Comparison of ENCODE assay signal across 17 cellular contexts in the genomic region with DNA sequence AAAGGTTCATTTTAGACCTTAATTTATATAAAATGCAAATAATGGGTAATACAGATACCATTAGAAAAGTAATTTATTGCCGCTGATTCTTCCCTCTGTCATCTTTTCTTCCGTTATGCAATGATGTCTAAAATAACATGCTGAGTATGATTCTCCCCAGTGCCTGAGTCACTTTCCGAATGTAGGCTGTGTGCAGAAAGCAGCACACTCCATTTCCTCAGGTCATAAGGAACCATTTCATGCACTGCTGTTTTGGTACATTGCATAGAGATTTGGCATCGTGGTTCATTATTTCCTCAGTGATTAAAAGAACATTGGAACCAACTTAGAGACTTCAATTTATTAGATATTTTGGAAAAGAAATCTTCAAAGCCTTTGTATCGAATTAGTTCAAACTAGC.
DNase-seq lines count a peak whose midpoint lies in the region; ATAC-seq and TF ChIP-seq lines count a peak whose summit lies in the region.
"Had no signal": no experiment of that assay in that cellular context is flagged by ENCODE, and none has a peak within 500 bp of the region (broad histone marks: within the 10 kb centered on the region; RNA-seq: fewer than 3 reads in every experiment).

No MANE protein-coding gene starts in this region.

- H3K27me3 Mint-ChIP-seq in MCF 10A (ENCODE audit: insufficient read depth, unreplicated experiment), result no peaks in the 10 kb centered on the region
- H3K27me3 Mint-ChIP-seq: activated naive CD4-positive, alpha-beta T cell treated with anti-CD3 and anti-CD28 coated beads, Interleukin-2, amount 10 ng/mL, durations not matched to agents 7 days and 5 days; naive thymus-derived CD8-positive, alpha-beta T cell had no signal

- H3K36me3 ChIP-seq in breast epithelium, result no peaks in the 10 kb centered on the region
- peaks cover 4% of the 10 kb centered on the region for H3K36me3 ChIP-seq in brain microvascular endothelial cell (replicated peaks)
- H3K36me3 ChIP-seq in PC-9 (ENCODE audit: low read depth), result no peaks in the 10 kb centered on the region
- H3K36me3 ChIP-seq: tibial artery had no signal

- no peaks in the 10 kb centered on the region for H3K79me2 ChIP-seq in PC-9 (ENCODE audit: low read depth)

- no peaks in the 10 kb centered on the region for H3K27me3 ChIP-seq in breast epithelium
- no peaks in the 10 kb centered on the region for H3K27me3 ChIP-seq in brain microvascular endothelial cell (replicated peaks)
- no peaks in the 10 kb centered on the region for H3K27me3 ChIP-seq in PC-9 (ENCODE audit: insufficient read depth, low read depth)
- H3K27me3 ChIP-seq: tibial artery had no signal

- TF ChIP-seq CTCF in MCF 10A (IDR thresholded peaks at IDR 0.05; ENCODE audit: unreplicated experiment) (no peak), breast epithelium (IDR thresholded peaks at IDR 0.05) (no peak), brain microvascular endothelial cell (IDR thresholded peaks at IDR 0.05; ENCODE audit: low read depth, low read length, missing control alignments) (no peak), PC-9 (conservative IDR thresholded peaks at IDR 0.05) (no peak)

- BruUV-seq in MCF 10A (replicated peaks; lab: Mats Ljungman, UMichigan) (no TSS peak), PC-9 (replicated peaks; lab: Mats Ljungman, UMichigan) (no TSS peak)

- peak; percentile 55 to 57 for ATAC-seq in left cardiac atrium
- ATAC-seq in stimulated activated effector memory CD8-positive, alpha-beta T cell treated with anti-CD3 and anti-CD28 coated beads, Interleukin-12 subunit alpha, Interleukin-12 subunit beta, amount 100 ng/mL, for 72 hours, result no peak
- no peak for ATAC-seq in stimulated activated naive CD8-positive, alpha-beta T cell treated with anti-CD3 and anti-CD28 coated beads, Interleukin-15, Interleukin-2, amounts not matched to agents 100 U/mL and 50 U/mL, for 24 hours
- ATAC-seq: naive thymus-derived CD8-positive, alpha-beta T cell had no signal

- no peaks in the 10 kb centered on the region for H3K9me2 ChIP-seq in PC-9 (ENCODE audit: insufficient read depth)

- POLR2A ChIA-PET in MCF 10A (lab: Yijun Ruan, JAX), result no interaction called here
- POLR2A ChIA-PET in PC-9 (lab: Charles Lee; ENCODE audit: unreplicated experiment), result no interaction called here

- H3K27ac Mint-ChIP-seq in MCF 10A (ENCODE audit: low read depth, unreplicated experiment), result no peak overlapping the region
- no peak overlapping the region for H3K27ac Mint-ChIP-seq in stimulated activated effector memory CD8-positive, alpha-beta T cell treated with anti-CD3 and anti-CD28 coated beads, Interleukin-12 subunit alpha, Interleukin-12 subunit beta, amount 100 ng/mL, for 72 hours
- H3K27ac Mint-ChIP-seq: activated naive CD4-positive, alpha-beta T cell treated with anti-CD3 and anti-CD28 coated beads, Interleukin-2, amount 10 ng/mL, durations not matched to agents 7 days and 5 days; naive thymus-derived CD8-positive, alpha-beta T cell had no signal

- H3K36me3 Mint-ChIP-seq in MCF 10A (ENCODE audit: insufficient read depth, unreplicated experiment), result peaks cover 1% of the 10 kb centered on the region
- H3K36me3 Mint-ChIP-seq in stimulated activated effector memory CD8-positive, alpha-beta T cell treated with anti-CD3 and anti-CD28 coated beads, Interleukin-12 subunit alpha, Interleukin-12 subunit beta, amount 100 ng/mL, for 72 hours, result no peaks in the 10 kb centered on the region
- H3K36me3 Mint-ChIP-seq: activated naive CD4-positive, alpha-beta T cell treated with anti-CD3 and anti-CD28 coated beads, Interleukin-2, amount 10 ng/mL, durations not matched to agents 7 days and 5 days; naive thymus-derived CD8-positive, alpha-beta T cell had no signal

- intact Hi-C loops in MCF 10A (cut with micrococcal nuclease), result no loop called here
- intact Hi-C loops in breast epithelium (cut with DNase I; ENCODE audit: low total_unique reads), result no loop called here
- intact Hi-C loops in left cardiac atrium (cut with DNase I), result no loop called here
- intact Hi-C loops in PC-9 (cut with micrococcal nuclease; ENCODE audit: unreplicated experiment), result no loop called here

- H3K4me3 Mint-ChIP-seq in MCF 10A (ENCODE audit: unreplicated experiment), result no peak overlapping the region
- H3K4me3 Mint-ChIP-seq in stimulated activated effector memory CD8-positive, alpha-beta T cell treated with anti-CD3 and anti-CD28 coated beads, Interleukin-12 subunit alpha, Interleukin-12 subunit beta, amount 100 ng/mL, for 72 hours, result no peak overlapping the region
- H3K4me3 Mint-ChIP-seq: activated naive CD4-positive, alpha-beta T cell treated with anti-CD3 and anti-CD28 coated beads, Interleukin-2, amount 10 ng/mL, durations not matched to agents 7 days and 5 days; naive thymus-derived CD8-positive, alpha-beta T cell had no signal

- peaks cover 5% of the 10 kb centered on the region for H3K4me1 Mint-ChIP-seq in MCF 10A (ENCODE audit: insufficient read depth, unreplicated experiment)
- H3K4me1 Mint-ChIP-seq in stimulated activated effector memory CD8-positive, alpha-beta T cell treated with anti-CD3 and anti-CD28 coated beads, Interleukin-12 subunit alpha, Interleukin-12 subunit beta, amount 100 ng/mL, for 72 hours, result no peaks in the 10 kb centered on the region
- H3K4me1 Mint-ChIP-seq: activated naive CD4-positive, alpha-beta T cell treated with anti-CD3 and anti-CD28 coated beads, Interleukin-2, amount 10 ng/mL, durations not matched to agents 7 days and 5 days; naive thymus-derived CD8-positive, alpha-beta T cell had no signal

- H3K27ac ChIP-seq in breast epithelium (no peak overlapping the region), brain microvascular endothelial cell (peak overlapping the region; percentile 2), PC-9 (no peak overlapping the region)
- H3K27ac ChIP-seq: tibial artery had no signal

- peak; percentile 61 for DNase-seq in MCF 10A (ENCODE audit: unreplicated experiment)
- DNase-seq in breast epithelium (ENCODE audit: low spot score in 2 of 2), result no peak
- DNase-seq in brain microvascular endothelial cell, result peak; percentile 71
- DNase-seq in left cardiac atrium, result no peak
- peak; percentile 73 for DNase-seq in stromal cell of bone marrow (ENCODE audit: low read depth)
- DNase-seq in PC-9, result no peak
- DNase-seq in stimulated activated effector memory CD8-positive, alpha-beta T cell treated with anti-CD3 and anti-CD28 coated beads, Interleukin-12 subunit alpha, Interleukin-12 subunit beta, amount 100 ng/mL, for 72 hours (ENCODE audit: low spot score in 2 of 2), result no peak
- DNase-seq in stimulated activated naive CD8-positive, alpha-beta T cell treated with anti-CD3 and anti-CD28 coated beads, Interleukin-15, Interleukin-2, amounts not matched to agents 100 U/mL and 50 U/mL, for 24 hours, result no peak
- DNase-seq: 8988T; activated naive CD4-positive, alpha-beta T cell treated with anti-CD3 and anti-CD28 coated beads, Interleukin-2, amount 10 ng/mL, durations not matched to agents 7 days and 5 days; cortex of kidney; naive thymus-derived CD8-positive, alpha-beta T cell; NCI-H1694; NCI-H69; SHP77 treated with DMSO at 0.1 percent for 48 hours; tibial artery had no signal

- H3K4me3 ChIP-seq in breast epithelium (no peak overlapping the region), brain microvascular endothelial cell (ENCODE audit: low read depth, low read length) (no peak overlapping the region), PC-9 (no peak overlapping the region)
- H3K4me3 ChIP-seq: smooth muscle cell, tibial artery had no signal

- in situ Hi-C loops in brain microvascular endothelial cell (cut with HindIII; ENCODE audit: low pct_ligation_motif_present, low sequenced_read_pairs), result no loop called here

- no peak for TF ChIP-seq POLR2A in breast epithelium (IDR thresholded peaks at IDR 0.05)

- no peak overlapping the region for H2AFZ ChIP-seq in PC-9

- CTCF ChIA-PET in MCF 10A (lab: Yijun Ruan, JAX) (no interaction called here), PC-9 (lab: Charles Lee) (no interaction called here)

- no peaks in the 10 kb centered on the region for H3F3A ChIP-seq in PC-9 (ENCODE audit: insufficient read depth, low read depth)

- no peak overlapping the region for H3K4me2 ChIP-seq in PC-9
- H3K4me2 ChIP-seq: smooth muscle cell had no signal

- H4K20me1 ChIP-seq in PC-9 (ENCODE audit: insufficient read depth), result no peaks in the 10 kb centered on the region

- H3K9me3 Mint-ChIP-seq in MCF 10A (ENCODE audit: unreplicated experiment), result no peaks in the 10 kb centered on the region
- peaks cover 10% of the 10 kb centered on the region for H3K9me3 Mint-ChIP-seq in stimulated activated effector memory CD8-positive, alpha-beta T cell treated with anti-CD3 and anti-CD28 coated beads, Interleukin-12 subunit alpha, Interleukin-12 subunit beta, amount 100 ng/mL, for 72 hours

- H3K4me1 ChIP-seq in breast epithelium, result no peaks in the 10 kb centered on the region
- no peaks in the 10 kb centered on the region for H3K4me1 ChIP-seq in PC-9 (replicated peaks; ENCODE audit: insufficient read depth)

- H3K9me3 ChIP-seq in breast epithelium (no peaks in the 10 kb centered on the region), PC-9 (ENCODE audit: insufficient read depth, low read depth) (no peaks in the 10 kb centered on the region)
- H3K9me3 ChIP-seq: tibial artery had no signal

Comparison
In these comparisons a context has a peak if more than half of its experiments do, and no peak if none do; other contexts are left out.
1. DNase-seq: peak in MCF 10A (single experiment), brain microvascular endothelial cell (single experiment) and stromal cell of bone marrow (single experiment); none in breast epithelium (0 of 2), left cardiac atrium (single experiment), PC-9 (0 of 2), stimulated activated effector memory CD8-positive, alpha-beta T cell treated with anti-CD3 and anti-CD28 coated beads, Interleukin-12 subunit alpha, Interleukin-12 subunit beta, amount 100 ng/mL, for 72 hours (0 of 2) and stimulated activated naive CD8-positive, alpha-beta T cell treated with anti-CD3 and anti-CD28 coated beads, Interleukin-15, Interleukin-2, amounts not matched to agents 100 U/mL and 50 U/mL, for 24 hours (single experiment).
2. ATAC-seq: peak in left cardiac atrium (2 of 2); none in stimulated activated effector memory CD8-positive, alpha-beta T cell treated with anti-CD3 and anti-CD28 coated beads, Interleukin-12 subunit alpha, Interleukin-12 subunit beta, amount 100 ng/mL, for 72 hours (single experiment) and stimulated activated naive CD8-positive, alpha-beta T cell treated with anti-CD3 and anti-CD28 coated beads, Interleukin-15, Interleukin-2, amounts not matched to agents 100 U/mL and 50 U/mL, for 24 hours (single experiment).